ENCODE assay signal across 22 cellular contexts in the genomic region with DNA sequence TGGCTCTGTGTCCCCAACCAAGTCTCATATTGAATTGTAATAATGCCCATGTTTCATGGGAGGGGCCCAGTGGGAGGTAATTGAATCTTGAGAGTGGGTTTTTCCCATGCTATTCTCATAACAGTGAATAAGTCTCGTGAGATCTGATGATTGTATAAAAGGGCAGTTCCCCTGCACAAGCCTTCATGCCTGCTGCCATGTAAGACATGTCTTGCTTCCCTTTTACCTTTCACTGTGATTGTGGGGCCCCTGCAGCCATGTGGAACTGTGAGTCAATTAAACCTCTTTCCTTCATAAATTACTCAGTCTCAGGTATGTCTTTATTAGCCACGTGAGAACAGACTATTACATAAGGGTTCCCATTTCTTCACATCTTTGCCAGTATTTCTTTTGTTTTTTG.
DNase-seq lines count a peak whose midpoint lies in the region; ATAC-seq and TF ChIP-seq lines count a peak whose summit lies in the region.
"Had no signal": no experiment of that assay in that cellular context is flagged by ENCODE, and none has a peak within 500 bp of the region (broad histone marks: within the 10 kb centered on the region; RNA-seq: fewer than 3 reads in every experiment).

No MANE protein-coding gene starts in this region.

- H3K27me3 Mint-ChIP-seq in CD14-positive monocyte (ENCODE audit: low read depth in 3 of 3): peaks cover 66 to 86% (median 70%) of the 10 kb centered on the region in 3 donors
- peaks cover 44% of the 10 kb centered on the region for H3K27me3 Mint-ChIP-seq in activated CD4-positive, alpha-beta memory T cell treated with anti-CD3 and anti-CD28 coated beads, Interleukin-2, amount 10 ng/mL, durations not matched to agents 7 days and 5 days

- H3K4me3 ChIP-seq in epithelial cell of esophagus (ENCODE audit: low read length) (no peak overlapping the region), lung (no peak overlapping the region), uterus (no peak overlapping the region)
- H3K4me3 ChIP-seq: BLaER1 treated with 17β-estradiol and CSF1 and Interleukin-3, amounts not matched to agents 10 nM and 100 nM; GM12878 had no signal

- no peak for ATAC-seq in lung (ENCODE audit: insufficient read depth, low FRiP score)
- ATAC-seq: GM12878, HCT116 had no signal

- H3K9me3 ChIP-seq in lung (ENCODE audit: control insufficient read depth in 2 of 2, insufficient read depth in 1 of 2, low read length in 1 of 2) (peaks cover 0 to 2% of the 10 kb centered on the region in 2 donors), uterus (no peaks in the 10 kb centered on the region)

- H3K4me3 Mint-ChIP-seq in CD14-positive monocyte: peak overlapping the region in 1 of 2 donors; percentile 87
- no peak overlapping the region for H3K4me3 Mint-ChIP-seq in activated CD4-positive, alpha-beta memory T cell treated with anti-CD3 and anti-CD28 coated beads, Interleukin-2, amount 10 ng/mL, durations not matched to agents 7 days and 5 days
- H3K4me3 Mint-ChIP-seq: B cell; CD4-positive, CD25-positive, alpha-beta regulatory T cell; CD8-positive, alpha-beta memory T cell; HFFc6 had no signal

- CTCF ChIA-PET in activated CD4-positive, alpha-beta memory T cell treated with anti-CD3 and anti-CD28 coated beads, Interleukin-2, amount 10 ng/mL, durations not matched to agents 7 days and 5 days (lab: Charles Lee): interaction anchor here (0.7 kb wide), 1 partner anchor 400 kb away, joined by 3 read pairs; no protein-coding TSS in a partner anchor

- no peak for TF ChIP-seq POLR2A in uterus (IDR thresholded peaks at IDR 0.05)

- H3K4me1 ChIP-seq in lung (ENCODE audit: control insufficient read depth in 2 of 2, insufficient read depth in 2 of 2, low read length in 2 of 2) (peaks cover 0 to 4% of the 10 kb centered on the region in 2 donors), uterus (peaks cover 0 to 8% of the 10 kb centered on the region in 2 donors)

- H3K9me3 Mint-ChIP-seq in CD14-positive monocyte: peaks cover 2 to 24% (median 16%) of the 10 kb centered on the region in 7 donors
- H3K9me3 Mint-ChIP-seq in activated CD4-positive, alpha-beta memory T cell treated with anti-CD3 and anti-CD28 coated beads, Interleukin-2, amount 10 ng/mL, durations not matched to agents 7 days and 5 days: no peaks in the 10 kb centered on the region

- no peak overlapping the region for H3K27ac ChIP-seq in lung (ENCODE audit: low read depth in 1 of 2, low read length in 1 of 2)
- H3K27ac ChIP-seq in uterus: no peak overlapping the region
- H3K27ac ChIP-seq: BLaER1 treated with 17β-estradiol and CSF1 and Interleukin-3, amounts not matched to agents 10 nM and 100 nM; HL-60 had no signal

- intact Hi-C loops in CD14-positive monocyte (cut with micrococcal nuclease): no loop called here
- intact Hi-C loops in uterus (cut with DNase I; ENCODE audit: low total_unique reads): no loop called here

- TF ChIP-seq CTCF in CD14-positive monocyte (IDR thresholded peaks at IDR 0.05): no peak
- no peak for TF ChIP-seq CTCF in epithelial cell of esophagus (IDR thresholded peaks at IDR 0.05; ENCODE audit: insufficient read depth, low read depth, low read length, missing control alignments)
- TF ChIP-seq CTCF in lung (IDR thresholded peaks at IDR 0.05; ENCODE audit: control extremely low read depth, extremely low read depth): no peak
- TF ChIP-seq CTCF in uterus (IDR thresholded peaks at IDR 0.05): no peak

- H3K36me3 ChIP-seq in lung (ENCODE audit: control insufficient read depth in 2 of 2, insufficient read depth in 2 of 2, low read length in 2 of 2) (no peaks in the 10 kb centered on the region), uterus (no peaks in the 10 kb centered on the region)
- H3K36me3 ChIP-seq: BLaER1 treated with 17β-estradiol and CSF1 and Interleukin-3, amounts not matched to agents 10 nM and 100 nM had no signal

- POLR2A ChIA-PET in activated CD4-positive, alpha-beta memory T cell treated with anti-CD3 and anti-CD28 coated beads, Interleukin-2, amount 10 ng/mL, durations not matched to agents 7 days and 5 days (lab: Charles Lee): no interaction called here

- no peak overlapping the region for H3K27ac Mint-ChIP-seq in CD14-positive monocyte
- H3K27ac Mint-ChIP-seq in activated CD4-positive, alpha-beta memory T cell treated with anti-CD3 and anti-CD28 coated beads, Interleukin-2, amount 10 ng/mL, durations not matched to agents 7 days and 5 days: no peak overlapping the region
- H3K27ac Mint-ChIP-seq: B cell; CD8-positive, alpha-beta memory T cell; HFFc6 had no signal

- peaks cover 0 to 12% of the 10 kb centered on the region in 2 donors for H3K36me3 Mint-ChIP-seq in CD14-positive monocyte
- H3K36me3 Mint-ChIP-seq in activated CD4-positive, alpha-beta memory T cell treated with anti-CD3 and anti-CD28 coated beads, Interleukin-2, amount 10 ng/mL, durations not matched to agents 7 days and 5 days (ENCODE audit: low read depth): no peaks in the 10 kb centered on the region
- H3K36me3 Mint-ChIP-seq: CD4-positive, CD25-positive, alpha-beta regulatory T cell; CD8-positive, alpha-beta memory T cell had no signal

- 75 to 77% methylated on average over 2 of the region's 2 CpGs for WGBS in lung, 2 donors

- H3K27me3 ChIP-seq in lung (ENCODE audit: control insufficient read depth, insufficient read depth) (no peaks in the 10 kb centered on the region), uterus (peaks cover 0 to 16% of the 10 kb centered on the region in 2 donors)

- peak; percentile 22 for DNase-seq in CD14-positive monocyte (ENCODE audit: low spot score)
- DNase-seq in epithelial cell of esophagus (ENCODE audit: low read depth): peak; percentile 41
- peak; percentile 5 for DNase-seq in lung (ENCODE audit: low spot score)
- peak; percentile 10 for DNase-seq in stimulated activated CD8-positive, alpha-beta memory T cell treated with anti-CD3 and anti-CD28 coated beads, Interleukin-4, amount 100 ng/mL, for 48 hours
- DNase-seq in activated CD4-positive, alpha-beta memory T cell treated with anti-CD3 and anti-CD28 coated beads, Interleukin-2, amount 10 ng/mL, durations not matched to agents 7 days and 5 days: no peak
- DNase-seq in HuH-7 (ENCODE audit: low spot score): no peak
- DNase-seq in uterus: no peak
- DNase-seq: CD4-positive, CD25-positive, alpha-beta regulatory T cell; CD8-positive, alpha-beta memory T cell; COR-L47; DMS 273 treated with DMSO at 0.1 percent for 48 hours; DMS53; DND-41; EL; GOT3; H7; HFFc6 had no signal

- peaks cover 6% of the 10 kb centered on the region for H3K4me1 Mint-ChIP-seq in CD14-positive monocyte
- no peaks in the 10 kb centered on the region for H3K4me1 Mint-ChIP-seq in activated CD4-positive, alpha-beta memory T cell treated with anti-CD3 and anti-CD28 coated beads, Interleukin-2, amount 10 ng/mL, durations not matched to agents 7 days and 5 days

Comparison
In these comparisons a context has a peak if more than half of its experiments do, and no peak if none do; other contexts are left out.
1. DNase-seq: peak in CD14-positive monocyte (single experiment), epithelial cell of esophagus (single experiment), lung (single experiment) and stimulated activated CD8-positive, alpha-beta memory T cell treated with anti-CD3 and anti-CD28 coated beads, Interleukin-4, amount 100 ng/mL, for 48 hours (single experiment); none in activated CD4-positive, alpha-beta memory T cell treated with anti-CD3 and anti-CD28 coated beads, Interleukin-2, amount 10 ng/mL, durations not matched to agents 7 days and 5 days (single experiment), HuH-7 (single experiment) and uterus (0 of 2).